In the genomic region with DNA sequence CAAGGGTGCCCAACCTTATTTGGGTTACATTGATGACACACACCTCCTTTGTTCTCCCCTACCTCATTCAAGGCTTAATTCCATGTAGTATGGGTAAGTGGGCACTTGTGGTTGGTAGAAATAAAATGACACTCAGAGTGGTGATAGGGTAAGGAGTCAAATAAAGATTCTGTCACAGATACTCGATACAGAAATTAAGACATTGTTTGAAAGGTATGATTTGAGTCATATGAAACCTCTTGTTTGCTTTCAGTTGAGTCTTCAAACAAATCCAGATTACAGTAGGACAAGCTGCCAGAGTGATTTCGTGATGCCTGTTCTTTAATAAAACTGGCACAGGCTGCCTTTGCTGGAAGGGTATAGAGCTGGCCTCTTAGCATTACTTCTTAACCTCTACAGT, we compare ENCODE assay signal across 24 cellular contexts.
DNase-seq lines count a peak whose midpoint lies in the region; ATAC-seq and TF ChIP-seq lines count a peak whose summit lies in the region.
"Had no signal": no experiment of that assay in that cellular context is flagged by ENCODE, and none has a peak within 500 bp of the region (broad histone marks: within the 10 kb centered on the region; RNA-seq: fewer than 3 reads in every experiment).

No MANE protein-coding gene starts in this region.

- H3K4me1 Mint-ChIP-seq in activated CD8-positive, alpha-beta memory T cell treated with anti-CD3 and anti-CD28 coated beads, Interleukin-2, amount 10 ng/mL, durations not matched to agents 7 days and 5 days: peaks cover 6% of the 10 kb centered on the region
- H3K4me1 Mint-ChIP-seq: activated CD4-positive, alpha-beta T cell treated with anti-CD3 and anti-CD28 coated beads, Interleukin-2, amount 10 ng/mL, durations not matched to agents 7 days and 5 days; brain; CD14-positive monocyte had no signal

- H3K4me3 ChIP-seq in LNCaP clone FGC (ENCODE audit: low read depth, low read length) (no peak overlapping the region), left lung (no peak overlapping the region)
- H3K4me3 ChIP-seq: gastrocnemius medialis, lung, stomach had no signal

- peak; percentile 61 for ATAC-seq in activated CD8-positive, alpha-beta memory T cell treated with anti-CD3 and anti-CD28 coated beads, Interleukin-2, amount 10 ng/mL, durations not matched to agents 7 days and 5 days
- ATAC-seq in GM19351 (IDR thresholded peaks at IDR 0.05; ENCODE audit: unreplicated experiment) (peak; percentile 76), left lung (peak; percentile 55), GM18861 (IDR thresholded peaks at IDR 0.05; ENCODE audit: unreplicated experiment) (no peak)
- ATAC-seq: esophagus mucosa, gastrocnemius medialis had no signal

- peaks cover 3% of the 10 kb centered on the region for H3K27me3 Mint-ChIP-seq in activated CD8-positive, alpha-beta memory T cell treated with anti-CD3 and anti-CD28 coated beads, Interleukin-2, amount 10 ng/mL, durations not matched to agents 7 days and 5 days
- H3K27me3 Mint-ChIP-seq: brain had no signal

- H3K27me3 ChIP-seq in left lung: no peaks in the 10 kb centered on the region
- H3K27me3 ChIP-seq: gastrocnemius medialis, stomach had no signal

- no peak for DNase-seq in activated CD8-positive, alpha-beta memory T cell treated with anti-CD3 and anti-CD28 coated beads, Interleukin-2, amount 10 ng/mL, durations not matched to agents 7 days and 5 days
- DNase-seq in activated CD8-positive, alpha-beta memory T cell treated with anti-CD3 and anti-CD28 coated beads, Interleukin-2, amount 50 U/mL, for 48 hours: no peak
- DNase-seq in LNCaP clone FGC (ENCODE audit: low read depth): peak; percentile 85
- no peak for DNase-seq in left lung
- no peak for DNase-seq in SK-N-DZ (ENCODE audit: low spot score)
- no peak for DNase-seq in NCI-H2227 treated with DMSO at 0.1 percent for 48 hours (lab: John Stamatoyannopoulos, UW)
- DNase-seq: activated CD4-positive, alpha-beta T cell treated with anti-CD3 and anti-CD28 coated beads, Interleukin-2, amount 10 ng/mL, durations not matched to agents 7 days and 5 days; effector memory CD4-positive, alpha-beta T cell; gastrocnemius medialis; GF-D8; hypothalamus; NCI-H1930; NCI-H526 treated with DMSO at 0.1 percent for 48 hours; Right ventricle myocardium superior; small intestine; stimulated activated CD4-positive, alpha-beta T cell treated with anti-CD3 and anti-CD28 coated beads, Interleukin-2, amount 100 ng/mL, for 48 hours; stomach; trophoblast cell had no signal

- H3K27ac ChIP-seq in left lung: no peak overlapping the region
- H3K27ac ChIP-seq: gastrocnemius medialis, stomach had no signal

- no peak overlapping the region for H3K27ac Mint-ChIP-seq in activated CD8-positive, alpha-beta memory T cell treated with anti-CD3 and anti-CD28 coated beads, Interleukin-2, amount 10 ng/mL, durations not matched to agents 7 days and 5 days
- H3K27ac Mint-ChIP-seq: activated CD4-positive, alpha-beta T cell treated with anti-CD3 and anti-CD28 coated beads, Interleukin-2, amount 10 ng/mL, durations not matched to agents 7 days and 5 days; brain; CD14-positive monocyte had no signal

- no peaks in the 10 kb centered on the region for H3K36me3 ChIP-seq in left lung
- H3K36me3 ChIP-seq: gastrocnemius medialis, stomach had no signal

- peaks cover 0 to 3% of the 10 kb centered on the region in 2 donors for H3K4me1 ChIP-seq in left lung
- H3K4me1 ChIP-seq: gastrocnemius medialis had no signal

- TF ChIP-seq CTCF in LNCaP clone FGC (IDR thresholded peaks at IDR 0.05; ENCODE audit: control insufficient read depth, extremely low read depth, insufficient read depth): no peak
- no peak for TF ChIP-seq CTCF in left lung (IDR thresholded peaks at IDR 0.05)

- H3K9me3 ChIP-seq in left lung: no peaks in the 10 kb centered on the region
- H3K9me3 ChIP-seq: gastrocnemius medialis, stomach had no signal

- no peaks in the 10 kb centered on the region for H3K36me3 Mint-ChIP-seq in activated CD8-positive, alpha-beta memory T cell treated with anti-CD3 and anti-CD28 coated beads, Interleukin-2, amount 10 ng/mL, durations not matched to agents 7 days and 5 days
- H3K36me3 Mint-ChIP-seq: brain, CD14-positive monocyte had no signal

- CTCF ChIA-PET in activated CD8-positive, alpha-beta memory T cell treated with anti-CD3 and anti-CD28 coated beads, Interleukin-2, amount 10 ng/mL, durations not matched to agents 7 days and 5 days (lab: Charles Lee): no interaction called here

- no peak overlapping the region for H3K4me3 Mint-ChIP-seq in activated CD8-positive, alpha-beta memory T cell treated with anti-CD3 and anti-CD28 coated beads, Interleukin-2, amount 10 ng/mL, durations not matched to agents 7 days and 5 days
- H3K4me3 Mint-ChIP-seq: activated CD4-positive, alpha-beta T cell treated with anti-CD3 and anti-CD28 coated beads, Interleukin-2, amount 10 ng/mL, durations not matched to agents 7 days and 5 days; brain; CD14-positive monocyte had no signal

- intact Hi-C loops in left lung (cut with DNase I): loop anchor here in 1 of 2 donors (5.0 kb wide), 1 partner anchor 188 kb away; no protein-coding TSS in a partner anchor

- no peaks in the 10 kb centered on the region for H3K9me3 Mint-ChIP-seq in activated CD8-positive, alpha-beta memory T cell treated with anti-CD3 and anti-CD28 coated beads, Interleukin-2, amount 10 ng/mL, durations not matched to agents 7 days and 5 days (ENCODE audit: low read depth)
- H3K9me3 Mint-ChIP-seq: activated CD4-positive, alpha-beta T cell treated with anti-CD3 and anti-CD28 coated beads, Interleukin-2, amount 10 ng/mL, durations not matched to agents 7 days and 5 days; brain had no signal
